ENCODE assay signal across 1 cellular context in the genomic region with DNA sequence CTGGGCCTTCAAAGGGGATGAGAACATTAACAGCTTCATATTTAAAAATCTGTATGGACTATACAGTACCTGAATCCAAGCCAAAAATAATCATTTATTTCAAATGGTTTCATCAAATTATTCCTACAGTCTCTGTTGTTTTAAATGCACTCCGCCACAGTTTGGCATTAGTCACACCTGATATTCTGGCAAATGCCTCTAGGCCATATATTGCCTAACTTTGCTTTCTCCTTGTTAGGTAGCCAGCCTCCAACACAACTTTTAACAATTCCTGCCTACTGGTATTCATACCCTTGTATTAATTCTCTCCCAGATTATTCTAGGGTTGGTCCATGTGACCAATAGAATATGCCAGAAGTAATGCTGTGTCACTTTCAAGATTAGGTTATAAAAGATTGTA.
TF ChIP-seq lines count a peak whose summit lies in the region.

No MANE protein-coding gene starts in this region.

TF ChIP-seq in WTC11, 78 proteins besides CTCF, POLR2A, EP300 and RAD21 (continued from another document):
- TF ChIP-seq, protein P1, sequence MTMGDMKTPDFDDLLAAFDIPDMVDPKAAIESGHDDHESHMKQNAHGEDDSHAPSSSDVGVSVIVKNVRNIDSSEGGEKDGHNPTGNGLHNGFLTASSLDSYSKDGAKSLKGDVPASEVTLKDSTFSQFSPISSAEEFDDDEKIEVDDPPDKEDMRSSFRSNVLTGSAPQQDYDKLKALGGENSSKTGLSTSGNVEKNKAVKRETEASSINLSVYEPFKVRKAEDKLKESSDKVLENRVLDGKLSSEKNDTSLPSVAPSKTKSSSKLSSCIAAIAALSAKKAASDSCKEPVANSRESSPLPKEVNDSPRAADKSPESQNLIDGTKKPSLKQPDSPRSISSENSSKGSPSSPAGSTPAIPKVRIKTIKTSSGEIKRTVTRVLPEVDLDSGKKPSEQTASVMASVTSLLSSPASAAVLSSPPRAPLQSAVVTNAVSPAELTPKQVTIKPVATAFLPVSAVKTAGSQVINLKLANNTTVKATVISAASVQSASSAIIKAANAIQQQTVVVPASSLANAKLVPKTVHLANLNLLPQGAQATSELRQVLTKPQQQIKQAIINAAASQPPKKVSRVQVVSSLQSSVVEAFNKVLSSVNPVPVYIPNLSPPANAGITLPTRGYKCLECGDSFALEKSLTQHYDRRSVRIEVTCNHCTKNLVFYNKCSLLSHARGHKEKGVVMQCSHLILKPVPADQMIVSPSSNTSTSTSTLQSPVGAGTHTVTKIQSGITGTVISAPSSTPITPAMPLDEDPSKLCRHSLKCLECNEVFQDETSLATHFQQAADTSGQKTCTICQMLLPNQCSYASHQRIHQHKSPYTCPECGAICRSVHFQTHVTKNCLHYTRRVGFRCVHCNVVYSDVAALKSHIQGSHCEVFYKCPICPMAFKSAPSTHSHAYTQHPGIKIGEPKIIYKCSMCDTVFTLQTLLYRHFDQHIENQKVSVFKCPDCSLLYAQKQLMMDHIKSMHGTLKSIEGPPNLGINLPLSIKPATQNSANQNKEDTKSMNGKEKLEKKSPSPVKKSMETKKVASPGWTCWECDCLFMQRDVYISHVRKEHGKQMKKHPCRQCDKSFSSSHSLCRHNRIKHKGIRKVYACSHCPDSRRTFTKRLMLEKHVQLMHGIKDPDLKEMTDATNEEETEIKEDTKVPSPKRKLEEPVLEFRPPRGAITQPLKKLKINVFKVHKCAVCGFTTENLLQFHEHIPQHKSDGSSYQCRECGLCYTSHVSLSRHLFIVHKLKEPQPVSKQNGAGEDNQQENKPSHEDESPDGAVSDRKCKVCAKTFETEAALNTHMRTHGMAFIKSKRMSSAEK (CRISPR knock-in tag; IDR thresholded peaks at IDR 0.05; ENCODE audit: borderline replicate concordance) = no peak
- TF ChIP-seq ESRRA (CRISPR knock-in tag; IDR thresholded peaks at IDR 0.05; ENCODE audit: borderline replicate concordance) (no peak), RORB (CRISPR knock-in tag; IDR thresholded peaks at IDR 0.05) (no peak)
- TF ChIP-seq, protein P2, sequence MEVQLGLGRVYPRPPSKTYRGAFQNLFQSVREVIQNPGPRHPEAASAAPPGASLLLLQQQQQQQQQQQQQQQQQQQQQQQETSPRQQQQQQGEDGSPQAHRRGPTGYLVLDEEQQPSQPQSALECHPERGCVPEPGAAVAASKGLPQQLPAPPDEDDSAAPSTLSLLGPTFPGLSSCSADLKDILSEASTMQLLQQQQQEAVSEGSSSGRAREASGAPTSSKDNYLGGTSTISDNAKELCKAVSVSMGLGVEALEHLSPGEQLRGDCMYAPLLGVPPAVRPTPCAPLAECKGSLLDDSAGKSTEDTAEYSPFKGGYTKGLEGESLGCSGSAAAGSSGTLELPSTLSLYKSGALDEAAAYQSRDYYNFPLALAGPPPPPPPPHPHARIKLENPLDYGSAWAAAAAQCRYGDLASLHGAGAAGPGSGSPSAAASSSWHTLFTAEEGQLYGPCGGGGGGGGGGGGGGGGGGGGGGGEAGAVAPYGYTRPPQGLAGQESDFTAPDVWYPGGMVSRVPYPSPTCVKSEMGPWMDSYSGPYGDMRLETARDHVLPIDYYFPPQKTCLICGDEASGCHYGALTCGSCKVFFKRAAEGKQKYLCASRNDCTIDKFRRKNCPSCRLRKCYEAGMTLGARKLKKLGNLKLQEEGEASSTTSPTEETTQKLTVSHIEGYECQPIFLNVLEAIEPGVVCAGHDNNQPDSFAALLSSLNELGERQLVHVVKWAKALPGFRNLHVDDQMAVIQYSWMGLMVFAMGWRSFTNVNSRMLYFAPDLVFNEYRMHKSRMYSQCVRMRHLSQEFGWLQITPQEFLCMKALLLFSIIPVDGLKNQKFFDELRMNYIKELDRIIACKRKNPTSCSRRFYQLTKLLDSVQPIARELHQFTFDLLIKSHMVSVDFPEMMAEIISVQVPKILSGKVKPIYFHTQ (CRISPR knock-in tag; IDR thresholded peaks at IDR 0.05) = no peak
